In genomic region chr9:4062966-4063365, GRCh38 we compare ENCODE assay signal across 14 cellular contexts.
DNase-seq lines count a peak whose midpoint lies in the region; ATAC-seq and TF ChIP-seq lines count a peak whose summit lies in the region.
"Had no signal": no experiment of that assay in that cellular context is flagged by ENCODE, and none has a peak within 500 bp of the region (broad histone marks: within the 10 kb centered on the region; RNA-seq: fewer than 3 reads in every experiment).

No MANE protein-coding gene starts in this region.

- H3K27ac Mint-ChIP-seq in activated CD8-positive, alpha-beta memory T cell treated with anti-CD3 and anti-CD28 coated beads, Interleukin-2, amount 10 ng/mL, durations not matched to agents 7 days and 5 days: no peak overlapping the region

- H2AFZ ChIP-seq in GM23248: no peak overlapping the region

- H4K20me1 ChIP-seq in GM23248 (ENCODE audit: insufficient read depth): no peaks in the 10 kb centered on the region

- in situ Hi-C loops in GM23248 (cut with MboI): no loop called here
- in situ Hi-C loops in astrocyte of the spinal cord (cut with HindIII; ENCODE audit: low sequenced_read_pairs): no loop called here

- no peak for ATAC-seq in GM18861 (IDR thresholded peaks at IDR 0.05; ENCODE audit: unreplicated experiment)
- ATAC-seq in activated CD8-positive, alpha-beta memory T cell treated with anti-CD3 and anti-CD28 coated beads, Interleukin-2, amount 10 ng/mL, durations not matched to agents 7 days and 5 days: no peak
- ATAC-seq: Panc1 had no signal

- H3K36me3 Mint-ChIP-seq in activated CD8-positive, alpha-beta memory T cell treated with anti-CD3 and anti-CD28 coated beads, Interleukin-2, amount 10 ng/mL, durations not matched to agents 7 days and 5 days: no peaks in the 10 kb centered on the region

- peaks cover 11% of the 10 kb centered on the region for H3K27me3 Mint-ChIP-seq in activated CD8-positive, alpha-beta memory T cell treated with anti-CD3 and anti-CD28 coated beads, Interleukin-2, amount 10 ng/mL, durations not matched to agents 7 days and 5 days

- no peaks in the 10 kb centered on the region for H3K9me2 ChIP-seq in GM23248 (ENCODE audit: insufficient read depth)

- H3K27me3 ChIP-seq in GM23248 (replicated peaks; ENCODE audit: insufficient read depth): no peaks in the 10 kb centered on the region

- H3K9ac ChIP-seq in GM23248: no peak overlapping the region

- no peak overlapping the region for H3K4me2 ChIP-seq in GM23248 (ENCODE audit: unreplicated experiment)

- CTCF ChIA-PET in activated CD8-positive, alpha-beta memory T cell treated with anti-CD3 and anti-CD28 coated beads, Interleukin-2, amount 10 ng/mL, durations not matched to agents 7 days and 5 days (lab: Charles Lee): no interaction called here

- peaks cover 2% of the 10 kb centered on the region for H3K9me3 Mint-ChIP-seq in activated CD8-positive, alpha-beta memory T cell treated with anti-CD3 and anti-CD28 coated beads, Interleukin-2, amount 10 ng/mL, durations not matched to agents 7 days and 5 days (ENCODE audit: low read depth)

- no peak overlapping the region for H3K4me3 Mint-ChIP-seq in activated CD8-positive, alpha-beta memory T cell treated with anti-CD3 and anti-CD28 coated beads, Interleukin-2, amount 10 ng/mL, durations not matched to agents 7 days and 5 days

- H3K9me3 ChIP-seq in GM23248 (ENCODE audit: low read depth): no peaks in the 10 kb centered on the region

- DNase-seq in GM23248 (peak; percentile 32), astrocyte of the spinal cord (ENCODE audit: low read depth, low spot score) (peak; percentile 41), fibroblast of mammary gland (ENCODE audit: low read depth) (peak; percentile 78), skeletal muscle cell (ENCODE audit: low read depth) (peak; percentile 55), EL (no peak)
- DNase-seq in activated CD8-positive, alpha-beta memory T cell treated with anti-CD3 and anti-CD28 coated beads, Interleukin-2, amount 10 ng/mL, durations not matched to agents 7 days and 5 days: no peak
- DNase-seq: C1 segment of cervical spinal cord, MV-4-11, NCI-H1417 treated with DMSO at 0.1 percent for 48 hours, NCI-H2107, NCI-H510A, SHP77 had no signal

- H3K36me3 ChIP-seq in GM23248 (ENCODE audit: low read depth): no peaks in the 10 kb centered on the region; the same call in 1 of the 2 replicates

- TF ChIP-seq CTCF in astrocyte of the spinal cord (IDR thresholded peaks at IDR 0.05; ENCODE audit: low read depth, low read length) (no peak), fibroblast of mammary gland (conservative IDR thresholded peaks at IDR 0.05; ENCODE audit: control insufficient read depth, insufficient read depth, low read depth, low read length) (no peak)

- H3K4me1 Mint-ChIP-seq in activated CD8-positive, alpha-beta memory T cell treated with anti-CD3 and anti-CD28 coated beads, Interleukin-2, amount 10 ng/mL, durations not matched to agents 7 days and 5 days: no peaks in the 10 kb centered on the region

- H3F3A ChIP-seq in GM23248 (ENCODE audit: insufficient read depth): peaks cover 5% of the 10 kb centered on the region; the same call in 1 of the 2 replicates

- H3K4me3 ChIP-seq in GM23248 (no peak overlapping the region), astrocyte of the spinal cord (ENCODE audit: low read depth, low read length) (no peak overlapping the region), fibroblast of mammary gland (ENCODE audit: control insufficient read depth, low read depth, low read length) (no peak overlapping the region), skeletal muscle cell (ENCODE audit: low read depth, low read length) (no peak overlapping the region)

- 94 to 100% methylated on average over 1 of the region's 1 CpG for WGBS in GM23248 (ENCODE audit: low coverage in 1 of 2, low lambda C conversion rate in 2 of 2, missing lambda C conversion rate in 2 of 2), 2 experiments

- peaks cover 14% of the 10 kb centered on the region; the same call in 1 of the 2 replicates for H3K79me2 ChIP-seq in GM23248 (ENCODE audit: insufficient read depth)

- no peak overlapping the region for H3K27ac ChIP-seq in GM23248

- H3K4me1 ChIP-seq in GM23248 (ENCODE audit: insufficient read depth): no peaks in the 10 kb centered on the region

Comparison
In these comparisons a context has a peak if more than half of its experiments do, and no peak if none do; other contexts are left out.
1. DNase-seq: peak in GM23248 (single experiment), astrocyte of the spinal cord (single experiment), fibroblast of mammary gland (single experiment) and skeletal muscle cell (single experiment); none in activated CD8-positive, alpha-beta memory T cell treated with anti-CD3 and anti-CD28 coated beads, Interleukin-2, amount 10 ng/mL, durations not matched to agents 7 days and 5 days (single experiment) and EL (single experiment).